In genomic region chr11:23554002-23554401, GRCh38 we compare ENCODE assay signal across 27 cellular contexts.
DNase-seq lines count a peak whose midpoint lies in the region; ATAC-seq, FAIRE-seq and TF ChIP-seq lines count a peak whose summit lies in the region.
"Had no signal": no experiment of that assay in that cellular context is flagged by ENCODE, and none has a peak within 500 bp of the region (broad histone marks: within the 10 kb centered on the region; RNA-seq: fewer than 3 reads in every experiment).

No MANE protein-coding gene starts in this region.

- H3K36me3 Mint-ChIP-seq in Caco-2 (ENCODE audit: insufficient read depth, unreplicated experiment): no peaks in the 10 kb centered on the region
- no peaks in the 10 kb centered on the region for H3K36me3 Mint-ChIP-seq in activated CD4-positive, alpha-beta memory T cell treated with anti-CD3 and anti-CD28 coated beads, Interleukin-2, amount 10 ng/mL, durations not matched to agents 7 days and 5 days (ENCODE audit: low read depth)
- H3K36me3 Mint-ChIP-seq: CD8-positive, alpha-beta T cell had no signal

- H3K27ac ChIP-seq in brain microvascular endothelial cell: no peak overlapping the region
- H3K27ac ChIP-seq: epithelial cell of prostate, Peyer's patch, psoas muscle had no signal

- intact Hi-C loops in Caco-2 (cut with micrococcal nuclease; ENCODE audit: unreplicated experiment): loop anchor here (1.0 kb wide), 1 partner anchor 441 kb away; no protein-coding TSS in a partner anchor

- DNase-seq in Caco-2: no peak
- DNase-seq in NCI-H69 (lab: John Stamatoyannopoulos, UW): peak; percentile 16
- no peak for DNase-seq in brain microvascular endothelial cell
- peak; percentile 5 for DNase-seq in kidney tubule cell (ENCODE audit: low spot score)
- no peak for DNase-seq in D721Med (ENCODE audit: insufficient read length, low spot score)
- DNase-seq in activated CD4-positive, alpha-beta memory T cell treated with anti-CD3 and anti-CD28 coated beads, Interleukin-2, amount 10 ng/mL, durations not matched to agents 7 days and 5 days: no peak
- no peak for DNase-seq in inferior parietal cortex (ENCODE audit: extremely low spot score)
- DNase-seq: activated CD4-positive, alpha-beta T cell treated with anti-CD3 and anti-CD28 coated beads, Interleukin-2, amount 50 U/mL, for 48 hours; activated CD4-positive, CD25-positive, alpha-beta regulatory T cell; activated gamma-delta T cell; activated T-cell treated with anti-CD3 and anti-CD28 coated beads for 4 hours; CD8-positive, alpha-beta T cell; dermis blood vessel endothelial cell; DMS79 treated with DMSO at 0.1 percent for 48 hours; foreskin fibroblast; hippocampal formation; NCI-H1048; NCI-H187 treated with DMSO at 0.1 percent for 48 hours; NCI-H226; Peyer's patch; psoas muscle; T-helper 9 cell had no signal

- no peak overlapping the region for H3K27ac Mint-ChIP-seq in Caco-2 (ENCODE audit: unreplicated experiment)
- H3K27ac Mint-ChIP-seq in activated CD4-positive, alpha-beta memory T cell treated with anti-CD3 and anti-CD28 coated beads, Interleukin-2, amount 10 ng/mL, durations not matched to agents 7 days and 5 days: no peak overlapping the region
- H3K27ac Mint-ChIP-seq: CD8-positive, alpha-beta T cell had no signal

- BruUV-seq in Caco-2 (replicated peaks; lab: Mats Ljungman, UMichigan): no TSS peak

- CTCF ChIA-PET in Caco-2 (lab: Charles Lee): no interaction called here
- CTCF ChIA-PET in activated CD4-positive, alpha-beta memory T cell treated with anti-CD3 and anti-CD28 coated beads, Interleukin-2, amount 10 ng/mL, durations not matched to agents 7 days and 5 days (lab: Charles Lee): interaction anchor here (1.3 kb wide), 1 partner anchor 13 kb away, joined by 6 read pairs; no protein-coding TSS in a partner anchor

- no peaks in the 10 kb centered on the region for H3K27me3 Mint-ChIP-seq in Caco-2 (ENCODE audit: insufficient read depth, unreplicated experiment)
- no peaks in the 10 kb centered on the region for H3K27me3 Mint-ChIP-seq in activated CD4-positive, alpha-beta memory T cell treated with anti-CD3 and anti-CD28 coated beads, Interleukin-2, amount 10 ng/mL, durations not matched to agents 7 days and 5 days

- H3K36me3 ChIP-seq in Caco-2 (ENCODE audit: control insufficient read depth, insufficient read depth, low read length): no peaks in the 10 kb centered on the region
- no peaks in the 10 kb centered on the region for H3K36me3 ChIP-seq in brain microvascular endothelial cell (replicated peaks)
- H3K36me3 ChIP-seq: Peyer's patch had no signal

- H3K4me1 ChIP-seq in Caco-2: no peaks in the 10 kb centered on the region
- H3K4me1 ChIP-seq: Peyer's patch, psoas muscle had no signal

- no peak for FAIRE-seq in D721Med (lab: Jason Lieb, UNC)
- FAIRE-seq: GM12878, keratinocyte, urothelium cell line had no signal

- in situ Hi-C loops in brain microvascular endothelial cell (cut with HindIII; ENCODE audit: low pct_ligation_motif_present, low sequenced_read_pairs): no loop called here

- H3K4me3 ChIP-seq in Caco-2 (ENCODE audit: low read depth, low read length): no peak overlapping the region
- H3K4me3 ChIP-seq in brain microvascular endothelial cell (ENCODE audit: low read depth, low read length): no peak overlapping the region
- H3K4me3 ChIP-seq: GM12878, Peyer's patch, psoas muscle had no signal

- no peaks in the 10 kb centered on the region for H3K27me3 ChIP-seq in Caco-2 (replicated peaks; ENCODE audit: control insufficient read depth, insufficient read depth, low read length)
- no peaks in the 10 kb centered on the region for H3K27me3 ChIP-seq in brain microvascular endothelial cell (replicated peaks)
- H3K27me3 ChIP-seq: Peyer's patch had no signal

- POLR2A ChIA-PET in Caco-2 (lab: Charles Lee): no interaction called here
- POLR2A ChIA-PET in activated CD4-positive, alpha-beta memory T cell treated with anti-CD3 and anti-CD28 coated beads, Interleukin-2, amount 10 ng/mL, durations not matched to agents 7 days and 5 days (lab: Charles Lee): no interaction called here

- H3K4me3 Mint-ChIP-seq in Caco-2 (ENCODE audit: unreplicated experiment): no peak overlapping the region
- H3K4me3 Mint-ChIP-seq in activated CD4-positive, alpha-beta memory T cell treated with anti-CD3 and anti-CD28 coated beads, Interleukin-2, amount 10 ng/mL, durations not matched to agents 7 days and 5 days: no peak overlapping the region
- H3K4me3 Mint-ChIP-seq: CD8-positive, alpha-beta T cell had no signal

- H3K9me3 ChIP-seq in Caco-2: no peaks in the 10 kb centered on the region
- H3K9me3 ChIP-seq: Peyer's patch, psoas muscle had no signal

- H3K9me3 Mint-ChIP-seq in Caco-2 (ENCODE audit: unreplicated experiment): no peaks in the 10 kb centered on the region
- no peaks in the 10 kb centered on the region for H3K9me3 Mint-ChIP-seq in activated CD4-positive, alpha-beta memory T cell treated with anti-CD3 and anti-CD28 coated beads, Interleukin-2, amount 10 ng/mL, durations not matched to agents 7 days and 5 days

- no peaks in the 10 kb centered on the region for H3K4me1 Mint-ChIP-seq in Caco-2 (ENCODE audit: low read depth, unreplicated experiment)
- H3K4me1 Mint-ChIP-seq in activated CD4-positive, alpha-beta memory T cell treated with anti-CD3 and anti-CD28 coated beads, Interleukin-2, amount 10 ng/mL, durations not matched to agents 7 days and 5 days: no peaks in the 10 kb centered on the region

- no peak for ATAC-seq in HG03354 (IDR thresholded peaks at IDR 0.05; ENCODE audit: poor library complexity, severe bottlenecking, unreplicated experiment)
- ATAC-seq: CD8-positive, alpha-beta T cell; GM12878; psoas muscle had no signal

- TF ChIP-seq CTCF in Caco-2 (IDR thresholded peaks at IDR 0.05; ENCODE audit: insufficient read depth in 1 of 2, low read depth in 1 of 2, low read length in 1 of 2, severe bottlenecking in 1 of 2, unreplicated experiment in 1 of 2): peak; percentile 18 to 26
- peak; percentile 21 for TF ChIP-seq CTCF in brain microvascular endothelial cell (IDR thresholded peaks at IDR 0.05; ENCODE audit: low read depth, low read length, missing control alignments)
- TF ChIP-seq CTCF in D721Med (IDR thresholded peaks at IDR 0.05; ENCODE audit: insufficient read depth, missing control alignments): no peak

Comparison
In these comparisons a context has a peak if more than half of its experiments do, and no peak if none do; other contexts are left out.
1. DNase-seq: peak in NCI-H69 (single experiment) and kidney tubule cell (single experiment); none in Caco-2 (0 of 2), brain microvascular endothelial cell (single experiment), D721Med (single experiment), activated CD4-positive, alpha-beta memory T cell treated with anti-CD3 and anti-CD28 coated beads, Interleukin-2, amount 10 ng/mL, durations not matched to agents 7 days and 5 days (single experiment) and inferior parietal cortex (single experiment).